In genomic region chr17:36482611-36483504, GRCh38 we compare ENCODE assay signal across 1 cellular context.
A peak's percentile ranks its signal among the peaks of the same experiment; 100 is the strongest.
TF ChIP-seq lines count a peak whose summit lies in the region.

No MANE protein-coding gene starts in this region.

TF ChIP-seq in GM12878, 131 proteins besides CTCF, POLR2A, EP300 and RAD21 (continued from another document and continues in another):
- no peak for TF ChIP-seq RUNX3 (IDR thresholded peaks at IDR 0.05; ENCODE audit: low read length)
- peak; percentile 74 for TF ChIP-seq IKZF1 (conservative IDR thresholded peaks at IDR 0.05)
- TF ChIP-seq RB1 (IDR thresholded peaks at IDR 0.05; ENCODE audit: borderline replicate concordance): peak; percentile 97; the same call in 1 of the 2 replicates
- no peak for TF ChIP-seq NBN (IDR thresholded peaks at IDR 0.05)
- TF ChIP-seq ELK1 (IDR thresholded peaks at IDR 0.05; ENCODE audit: low read depth, low read length): no peak
- TF ChIP-seq CEBPB (IDR thresholded peaks at IDR 0.05; ENCODE audit: borderline replicate concordance in 1 of 2, low read depth in 2 of 2, low read length in 2 of 2): no peak
- TF ChIP-seq, protein P1, sequence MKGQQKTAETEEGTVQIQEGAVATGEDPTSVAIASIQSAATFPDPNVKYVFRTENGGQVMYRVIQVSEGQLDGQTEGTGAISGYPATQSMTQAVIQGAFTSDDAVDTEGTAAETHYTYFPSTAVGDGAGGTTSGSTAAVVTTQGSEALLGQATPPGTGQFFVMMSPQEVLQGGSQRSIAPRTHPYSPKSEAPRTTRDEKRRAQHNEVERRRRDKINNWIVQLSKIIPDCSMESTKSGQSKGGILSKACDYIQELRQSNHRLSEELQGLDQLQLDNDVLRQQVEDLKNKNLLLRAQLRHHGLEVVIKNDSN (IDR thresholded peaks at IDR 0.05; ENCODE audit: borderline replicate concordance, extremely low read length, insufficient read depth, low read depth, low read length): peak; percentile 65
- no peak for TF ChIP-seq USF2 (IDR thresholded peaks at IDR 0.05; ENCODE audit: borderline replicate concordance, low read depth, low read length)
- no peak for TF ChIP-seq ZNF592 (IDR thresholded peaks at IDR 0.05)
- TF ChIP-seq PKNOX1 (IDR thresholded peaks at IDR 0.05): no peak
- TF ChIP-seq DPF2 (IDR thresholded peaks at IDR 0.05): 0 out of 2 replicates have a peak, but pooled peaks have one; percentile 42
- TF ChIP-seq, protein P2, sequence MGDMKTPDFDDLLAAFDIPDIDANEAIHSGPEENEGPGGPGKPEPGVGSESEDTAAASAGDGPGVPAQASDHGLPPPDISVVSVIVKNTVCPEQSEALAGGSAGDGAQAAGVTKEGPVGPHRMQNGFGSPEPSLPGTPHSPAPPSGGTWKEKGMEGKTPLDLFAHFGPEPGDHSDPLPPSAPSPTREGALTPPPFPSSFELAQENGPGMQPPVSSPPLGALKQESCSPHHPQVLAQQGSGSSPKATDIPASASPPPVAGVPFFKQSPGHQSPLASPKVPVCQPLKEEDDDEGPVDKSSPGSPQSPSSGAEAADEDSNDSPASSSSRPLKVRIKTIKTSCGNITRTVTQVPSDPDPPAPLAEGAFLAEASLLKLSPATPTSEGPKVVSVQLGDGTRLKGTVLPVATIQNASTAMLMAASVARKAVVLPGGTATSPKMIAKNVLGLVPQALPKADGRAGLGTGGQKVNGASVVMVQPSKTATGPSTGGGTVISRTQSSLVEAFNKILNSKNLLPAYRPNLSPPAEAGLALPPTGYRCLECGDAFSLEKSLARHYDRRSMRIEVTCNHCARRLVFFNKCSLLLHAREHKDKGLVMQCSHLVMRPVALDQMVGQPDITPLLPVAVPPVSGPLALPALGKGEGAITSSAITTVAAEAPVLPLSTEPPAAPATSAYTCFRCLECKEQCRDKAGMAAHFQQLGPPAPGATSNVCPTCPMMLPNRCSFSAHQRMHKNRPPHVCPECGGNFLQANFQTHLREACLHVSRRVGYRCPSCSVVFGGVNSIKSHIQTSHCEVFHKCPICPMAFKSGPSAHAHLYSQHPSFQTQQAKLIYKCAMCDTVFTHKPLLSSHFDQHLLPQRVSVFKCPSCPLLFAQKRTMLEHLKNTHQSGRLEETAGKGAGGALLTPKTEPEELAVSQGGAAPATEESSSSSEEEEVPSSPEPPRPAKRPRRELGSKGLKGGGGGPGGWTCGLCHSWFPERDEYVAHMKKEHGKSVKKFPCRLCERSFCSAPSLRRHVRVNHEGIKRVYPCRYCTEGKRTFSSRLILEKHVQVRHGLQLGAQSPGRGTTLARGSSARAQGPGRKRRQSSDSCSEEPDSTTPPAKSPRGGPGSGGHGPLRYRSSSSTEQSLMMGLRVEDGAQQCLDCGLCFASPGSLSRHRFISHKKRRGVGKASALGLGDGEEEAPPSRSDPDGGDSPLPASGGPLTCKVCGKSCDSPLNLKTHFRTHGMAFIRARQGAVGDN (IDR thresholded peaks at IDR 0.05): peak; percentile 56
- TF ChIP-seq BHLHE40 (IDR thresholded peaks at IDR 0.05; ENCODE audit: borderline replicate concordance in 1 of 2, low read depth in 2 of 2, low read length in 1 of 2): peak; percentile 69 to 88
- TF ChIP-seq ZNF207 (IDR thresholded peaks at IDR 0.05; ENCODE audit: borderline replicate concordance): peak; percentile 71
- TF ChIP-seq ATF3 (IDR thresholded peaks at IDR 0.05; ENCODE audit: borderline replicate concordance, extremely low read depth, low read depth, low read length): no peak
- TF ChIP-seq JUND (IDR thresholded peaks at IDR 0.05; ENCODE audit: low read depth, low read length): no peak
- TF ChIP-seq, protein P3, sequence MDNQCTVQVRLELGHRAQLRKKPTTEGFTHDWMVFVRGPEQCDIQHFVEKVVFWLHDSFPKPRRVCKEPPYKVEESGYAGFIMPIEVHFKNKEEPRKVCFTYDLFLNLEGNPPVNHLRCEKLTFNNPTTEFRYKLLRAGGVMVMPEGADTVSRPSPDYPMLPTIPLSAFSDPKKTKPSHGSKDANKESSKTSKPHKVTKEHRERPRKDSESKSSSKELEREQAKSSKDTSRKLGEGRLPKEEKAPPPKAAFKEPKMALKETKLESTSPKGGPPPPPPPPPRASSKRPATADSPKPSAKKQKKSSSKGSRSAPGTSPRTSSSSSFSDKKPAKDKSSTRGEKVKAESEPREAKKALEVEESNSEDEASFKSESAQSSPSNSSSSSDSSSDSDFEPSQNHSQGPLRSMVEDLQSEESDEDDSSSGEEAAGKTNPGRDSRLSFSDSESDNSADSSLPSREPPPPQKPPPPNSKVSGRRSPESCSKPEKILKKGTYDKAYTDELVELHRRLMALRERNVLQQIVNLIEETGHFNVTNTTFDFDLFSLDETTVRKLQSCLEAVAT (IDR thresholded peaks at IDR 0.05): no peak
- TF ChIP-seq BACH1 (IDR thresholded peaks at IDR 0.05; ENCODE audit: borderline replicate concordance): peak; percentile 41; the same call in 1 of the 2 replicates
- peak; percentile 75; the same call in 1 of the 2 replicates for TF ChIP-seq TCF12 (IDR thresholded peaks at IDR 0.05; ENCODE audit: low read depth, low read length)
- TF ChIP-seq SMARCA5 (IDR thresholded peaks at IDR 0.05): peak; percentile 72; the same call in 1 of the 2 replicates
- TF ChIP-seq LARP7 (IDR thresholded peaks at IDR 0.05): peak; percentile 86
- no peak for TF ChIP-seq SRF (IDR thresholded peaks at IDR 0.05; ENCODE audit: low read depth in 2 of 2, low read length in 2 of 2)
- no peak for TF ChIP-seq SREBF2 (IDR thresholded peaks at IDR 0.05; ENCODE audit: low read length)
- peak; percentile 48; the same call in 1 of the 2 replicates for TF ChIP-seq CREB1 (IDR thresholded peaks at IDR 0.05; ENCODE audit: low read depth)
- TF ChIP-seq, protein P4, sequence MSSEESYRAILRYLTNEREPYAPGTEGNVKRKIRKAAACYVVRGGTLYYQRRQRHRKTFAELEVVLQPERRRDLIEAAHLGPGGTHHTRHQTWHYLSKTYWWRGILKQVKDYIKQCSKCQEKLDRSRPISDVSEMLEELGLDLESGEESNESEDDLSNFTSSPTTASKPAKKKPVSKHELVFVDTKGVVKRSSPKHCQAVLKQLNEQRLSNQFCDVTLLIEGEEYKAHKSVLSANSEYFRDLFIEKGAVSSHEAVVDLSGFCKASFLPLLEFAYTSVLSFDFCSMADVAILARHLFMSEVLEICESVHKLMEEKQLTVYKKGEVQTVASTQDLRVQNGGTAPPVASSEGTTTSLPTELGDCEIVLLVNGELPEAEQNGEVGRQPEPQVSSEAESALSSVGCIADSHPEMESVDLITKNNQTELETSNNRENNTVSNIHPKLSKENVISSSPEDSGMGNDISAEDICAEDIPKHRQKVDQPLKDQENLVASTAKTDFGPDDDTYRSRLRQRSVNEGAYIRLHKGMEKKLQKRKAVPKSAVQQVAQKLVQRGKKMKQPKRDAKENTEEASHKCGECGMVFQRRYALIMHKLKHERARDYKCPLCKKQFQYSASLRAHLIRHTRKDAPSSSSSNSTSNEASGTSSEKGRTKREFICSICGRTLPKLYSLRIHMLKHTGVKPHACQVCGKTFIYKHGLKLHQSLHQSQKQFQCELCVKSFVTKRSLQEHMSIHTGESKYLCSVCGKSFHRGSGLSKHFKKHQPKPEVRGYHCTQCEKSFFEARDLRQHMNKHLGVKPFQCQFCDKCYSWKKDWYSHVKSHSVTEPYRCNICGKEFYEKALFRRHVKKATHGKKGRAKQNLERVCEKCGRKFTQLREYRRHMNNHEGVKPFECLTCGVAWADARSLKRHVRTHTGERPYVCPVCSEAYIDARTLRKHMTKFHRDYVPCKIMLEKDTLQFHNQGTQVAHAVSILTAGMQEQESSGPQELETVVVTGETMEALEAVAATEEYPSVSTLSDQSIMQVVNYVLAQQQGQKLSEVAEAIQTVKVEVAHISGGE (CRISPR knock-in tag; IDR thresholded peaks at IDR 0.05): no peak
- no peak for TF ChIP-seq NR2F1 (conservative IDR thresholded peaks at IDR 0.05)
- TF ChIP-seq TAF1 (IDR thresholded peaks at IDR 0.05; ENCODE audit: borderline replicate concordance, low read depth, low read length): no peak
- TF ChIP-seq BRCA1 (IDR thresholded peaks at IDR 0.05; ENCODE audit: low read depth, low read length): no peak
- TF ChIP-seq ZNF24 (IDR thresholded peaks at IDR 0.05): no peak
- TF ChIP-seq HDAC6 (IDR thresholded peaks at IDR 0.05; ENCODE audit: unreplicated experiment): no peak
- peak; percentile 54; the same call in 1 of the 2 replicates for TF ChIP-seq TCF3 (IDR thresholded peaks at IDR 0.05; ENCODE audit: borderline replicate concordance, insufficient read depth, low read depth, low read length)
- peak; percentile 80; the same call in 1 of the 2 replicates for TF ChIP-seq GATAD2B (conservative IDR thresholded peaks at IDR 0.05; ENCODE audit: low read depth)
- TF ChIP-seq CBX5 (IDR thresholded peaks at IDR 0.05; ENCODE audit: low read depth): no peak
- TF ChIP-seq YY1 (IDR thresholded peaks at IDR 0.05; ENCODE audit: low read depth, low read length): peak; percentile 69
- no peak for TF ChIP-seq IRF3 (IDR thresholded peaks at IDR 0.05)
- peak; percentile 78; the same call in 1 of the 2 replicates for TF ChIP-seq MAX (IDR thresholded peaks at IDR 0.05; ENCODE audit: low read depth, low read length)
- no peak for TF ChIP-seq RFX5 (IDR thresholded peaks at IDR 0.05; ENCODE audit: low read depth, low read length)
- no peak for TF ChIP-seq NR2C1 (IDR thresholded peaks at IDR 0.05)
- no peak for TF ChIP-seq PBX3 (IDR thresholded peaks at IDR 0.05; ENCODE audit: insufficient replicate concordance, low read depth, low read length)
- TF ChIP-seq BMI1 (IDR thresholded peaks at IDR 0.05; ENCODE audit: borderline replicate concordance): no peak
